1 cellular context compared by ENCODE assay signal in the genomic region with DNA sequence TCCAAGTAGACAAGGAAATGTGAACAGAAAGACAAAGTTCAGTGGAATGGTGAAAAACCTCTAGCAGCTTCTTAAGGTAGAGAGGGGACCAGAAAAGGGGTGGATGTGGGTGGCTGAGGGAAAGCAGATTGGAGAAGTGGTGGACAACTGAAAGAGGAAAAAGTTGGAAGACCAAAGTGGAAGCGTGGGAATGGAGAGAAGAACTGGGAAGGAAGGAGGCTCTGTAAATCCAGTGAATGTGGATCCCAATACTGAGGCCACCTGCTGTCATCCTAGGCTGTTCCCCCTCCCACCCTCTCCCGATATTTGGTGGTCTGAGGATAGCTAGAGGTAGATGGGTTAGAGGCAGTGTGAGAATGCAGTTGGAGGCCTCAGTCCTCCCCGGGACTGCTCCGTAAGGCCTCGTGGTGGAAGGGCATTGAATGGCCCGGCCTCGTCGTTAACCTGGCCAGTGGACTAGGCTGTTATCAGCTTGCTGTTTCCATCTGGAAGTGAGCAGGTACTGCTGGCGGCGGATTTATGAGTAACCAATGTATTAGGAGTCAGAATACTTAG.
TF ChIP-seq lines count a peak whose summit lies in the region.

No MANE protein-coding gene starts in this region.

TF ChIP-seq in K562, 482 proteins besides CTCF, POLR2A, EP300 and RAD21 (continued from another document):
- TF ChIP-seq ZNF318 (IDR thresholded peaks at IDR 0.05; ENCODE audit: borderline replicate concordance in 1 of 2, low read depth in 1 of 2) (no peak), CEBPG (CRISPR knock-in tag; IDR thresholded peaks at IDR 0.05) (no peak), CEBPG (tag; conservative IDR thresholded peaks at IDR 0.05 in 1 of 2, IDR thresholded peaks at IDR 0.05 in 1 of 2) (no peak), ZFP36 (IDR thresholded peaks at IDR 0.05; ENCODE audit: low read depth, low read length, partially characterized antibody) (no peak), RBM34 (IDR thresholded peaks at IDR 0.05; ENCODE audit: borderline replicate concordance, insufficient read depth, low read length) (no peak), ARNT (IDR thresholded peaks at IDR 0.05) (no peak), E2F5 (CRISPR knock-in tag; IDR thresholded peaks at IDR 0.05) (no peak), ARID3A (IDR thresholded peaks at IDR 0.05; ENCODE audit: borderline replicate concordance, low read depth, low read length) (no peak), YY1 (IDR thresholded peaks at IDR 0.05; ENCODE audit: borderline replicate concordance in 1 of 3, control insufficient read depth in 1 of 3, extremely low read depth in 1 of 3, insufficient read depth in 3 of 3, insufficient read length in 1 of 3, insufficient replicate concordance in 2 of 3, low read depth in 1 of 3, low read length in 2 of 3) (peak in 1 of 3 experiments; percentile 28), ETV6 (IDR thresholded peaks at IDR 0.05; ENCODE audit: borderline replicate concordance in 1 of 2, low read depth in 2 of 2, low read length in 1 of 2) (no peak), ETV6 (CRISPR knock-in tag; IDR thresholded peaks at IDR 0.05; ENCODE audit: borderline replicate concordance) (no peak), ZNF76 (CRISPR knock-in tag; IDR thresholded peaks at IDR 0.05; ENCODE audit: borderline replicate concordance) (no peak), SMARCA5 (IDR thresholded peaks at IDR 0.05) (no peak), KLF13 (tag; IDR thresholded peaks at IDR 0.05; ENCODE audit: borderline replicate concordance, low read depth) (no peak), SRSF3 (IDR thresholded peaks at IDR 0.05; ENCODE audit: insufficient read depth, low read length) (no peak), RUNX1 (IDR thresholded peaks at IDR 0.05; ENCODE audit: low read depth) (no peak), KDM1A (IDR thresholded peaks at IDR 0.05) (peak in 1 of 2 experiments; percentile 13; a peak in 1 of 4 replicates), CHD1 (IDR thresholded peaks at IDR 0.05; ENCODE audit: low read length) (no peak), SAFB2 (IDR thresholded peaks at IDR 0.05; ENCODE audit: borderline replicate concordance, low read depth, low read length, severe bottlenecking) (no peak), MBD1 (CRISPR knock-in tag; IDR thresholded peaks at IDR 0.05) (no peak), TAF7 (tag; IDR thresholded peaks at IDR 0.05) (no peak), NFYB (IDR thresholded peaks at IDR 0.05; ENCODE audit: extremely low read depth, insufficient read length) (no peak), SOX6 (IDR thresholded peaks at IDR 0.05) (no peak), COPS2 (conservative IDR thresholded peaks at IDR 0.05) (no peak), ZNF263 (CRISPR knock-in tag; IDR thresholded peaks at IDR 0.05; ENCODE audit: borderline replicate concordance) (peak; percentile 17; the same call in 1 of the 2 replicates), SIN3A (IDR thresholded peaks at IDR 0.05; ENCODE audit: borderline replicate concordance in 2 of 2, control insufficient read depth in 1 of 2, low read depth in 2 of 2, low read length in 2 of 2) (peak in 1 of 2 experiments; percentile 32; a peak in 1 of 4 replicates), BCOR (IDR thresholded peaks at IDR 0.05) (no peak), DMBX1 (CRISPR knock-in tag; IDR thresholded peaks at IDR 0.05; ENCODE audit: borderline replicate concordance) (no peak), ZBTB1 (CRISPR knock-in tag; IDR thresholded peaks at IDR 0.05; ENCODE audit: borderline replicate concordance, low read depth) (no peak), ZNF436 (CRISPR knock-in tag; IDR thresholded peaks at IDR 0.05) (no peak), TSC22D4 (tag; IDR thresholded peaks at IDR 0.05) (no peak), SETDB1 (IDR thresholded peaks at IDR 0.05; ENCODE audit: low read length) (no peak)
- TF ChIP-seq, protein P1, sequence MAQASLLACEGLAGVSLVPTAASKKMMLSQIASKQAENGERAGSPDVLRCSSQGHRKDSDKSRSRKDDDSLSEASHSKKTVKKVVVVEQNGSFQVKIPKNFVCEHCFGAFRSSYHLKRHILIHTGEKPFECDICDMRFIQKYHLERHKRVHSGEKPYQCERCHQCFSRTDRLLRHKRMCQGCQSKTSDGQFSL (CRISPR knock-in tag; IDR thresholded peaks at IDR 0.05) = no peak
- TF ChIP-seq, protein P1 (tag; IDR thresholded peaks at IDR 0.05) = no peak
- TF ChIP-seq, protein P2, sequence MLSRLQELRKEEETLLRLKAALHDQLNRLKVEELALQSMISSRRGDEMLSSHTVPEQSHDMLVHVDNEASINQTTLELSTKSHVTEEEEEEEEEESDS (CRISPR knock-in tag; IDR thresholded peaks at IDR 0.05) = no peak
- TF ChIP-seq, protein P3, sequence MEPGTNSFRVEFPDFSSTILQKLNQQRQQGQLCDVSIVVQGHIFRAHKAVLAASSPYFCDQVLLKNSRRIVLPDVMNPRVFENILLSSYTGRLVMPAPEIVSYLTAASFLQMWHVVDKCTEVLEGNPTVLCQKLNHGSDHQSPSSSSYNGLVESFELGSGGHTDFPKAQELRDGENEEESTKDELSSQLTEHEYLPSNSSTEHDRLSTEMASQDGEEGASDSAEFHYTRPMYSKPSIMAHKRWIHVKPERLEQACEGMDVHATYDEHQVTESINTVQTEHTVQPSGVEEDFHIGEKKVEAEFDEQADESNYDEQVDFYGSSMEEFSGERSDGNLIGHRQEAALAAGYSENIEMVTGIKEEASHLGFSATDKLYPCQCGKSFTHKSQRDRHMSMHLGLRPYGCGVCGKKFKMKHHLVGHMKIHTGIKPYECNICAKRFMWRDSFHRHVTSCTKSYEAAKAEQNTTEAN (CRISPR knock-in tag; IDR thresholded peaks at IDR 0.05) = peak; percentile 47; the same call in 1 of the 2 replicates
TF ChIP-seq in K562: peak in this region for 45.
